ENCODE assay signal across 18 cellular contexts in the genomic region with DNA sequence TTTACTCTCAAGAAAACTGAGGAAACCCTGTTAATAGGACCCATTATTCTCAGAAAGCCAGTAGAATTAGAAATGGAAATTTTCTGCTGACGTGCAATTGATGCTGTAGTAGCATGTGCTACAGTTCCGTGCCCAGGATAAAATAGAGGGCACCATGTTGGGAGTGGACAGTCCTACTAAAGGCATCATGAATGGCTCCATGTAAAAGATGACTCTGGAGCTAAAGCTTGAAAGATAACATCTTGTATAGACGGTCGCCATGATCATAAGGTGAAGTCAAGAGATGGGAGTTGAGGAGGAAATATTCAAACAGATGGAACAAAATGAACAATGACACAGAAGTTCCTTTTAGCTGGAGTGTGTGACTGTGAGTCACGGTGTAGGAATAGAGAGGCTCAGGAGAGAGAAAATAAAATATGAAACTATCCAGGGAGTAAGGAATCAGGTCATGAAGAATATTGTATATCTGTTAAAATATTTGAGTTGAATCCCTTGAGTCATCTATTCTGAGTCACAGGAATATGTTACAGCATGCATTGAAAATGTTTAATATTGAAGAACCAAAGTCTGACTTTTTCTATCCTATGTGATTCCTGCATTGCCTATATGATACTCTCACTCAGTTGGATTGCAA. TPM values are rescaled to one million over a fixed set of nuclear protein-coding genes. Genes with fewer than 3 reads are reported as not detected.
DNase-seq lines count a peak whose midpoint lies in the region; ATAC-seq and TF ChIP-seq lines count a peak whose summit lies in the region.
"Had no signal": no experiment of that assay in that cellular context is flagged by ENCODE, and none has a peak within 500 bp of the region (broad histone marks: within the 10 kb centered on the region; RNA-seq: fewer than 3 reads in every experiment).

No MANE protein-coding gene starts in this region.

- H2BK5ac ChIP-seq in mesenchymal stem cell (ENCODE audit: low read depth, low read length, poor library complexity, severe bottlenecking), result no peak overlapping the region

- H2BK12ac ChIP-seq in mesenchymal stem cell (ENCODE audit: low read length in 2 of 2), result no peak overlapping the region

- peak; percentile 90 for ATAC-seq in PC-3
- ATAC-seq in GM19395 (IDR thresholded peaks at IDR 0.05; ENCODE audit: unreplicated experiment), result no peak
- ATAC-seq: left ventricle myocardium superior had no signal

- H2BK15ac ChIP-seq in mesenchymal stem cell (ENCODE audit: low read depth, poor library complexity, severe bottlenecking), result no peak overlapping the region

- no peak overlapping the region for H3K23ac ChIP-seq in mesenchymal stem cell (ENCODE audit: low read length in 2 of 2)

- no peak overlapping the region for H3K4ac ChIP-seq in mesenchymal stem cell (ENCODE audit: low read depth in 1 of 2, low read length in 2 of 2)

- peak overlapping the region; percentile 51 for H2AK5ac ChIP-seq in mesenchymal stem cell (ENCODE audit: low read length, severe bottlenecking)

- H3K4me3 ChIP-seq in PC-3 (ENCODE audit: low read length), result no peak overlapping the region
- H3K4me3 ChIP-seq in choroid plexus epithelial cell (ENCODE audit: low read depth, low read length), result no peak overlapping the region
- no peak overlapping the region for H3K4me3 ChIP-seq in mesenchymal stem cell (ENCODE audit: insufficient read depth in 1 of 2, low read depth in 1 of 2, low read length in 2 of 2)
- H3K4me3 ChIP-seq: dorsolateral prefrontal cortex had no signal

- H3K79me1 ChIP-seq in mesenchymal stem cell (replicated peaks; ENCODE audit: low read length, poor library complexity, severe bottlenecking), result no peaks in the 10 kb centered on the region

- no peak overlapping the region for H3K14ac ChIP-seq in mesenchymal stem cell (ENCODE audit: low read length in 2 of 2)

- DNase-seq in Daoy (ENCODE audit: low read depth), result peak; percentile 10
- peak; percentile 72 for DNase-seq in PC-3
- peak; percentile 58 for DNase-seq in choroid plexus epithelial cell (ENCODE audit: low read depth)
- no peak for DNase-seq in mesenchymal stem cell
- DNase-seq in nucleus accumbens (lab: John Stamatoyannopoulos, UW), result no peak
- no peak for DNase-seq in NCI-H2029 treated with DMSO at 0.1 percent for 48 hours (lab: John Stamatoyannopoulos, UW)
- DNase-seq in stimulated activated CD4-positive, alpha-beta T cell treated with anti-CD3 and anti-CD28 coated beads, Interleukin-15, amount 100 ng/mL, for 24 hours, result no peak
- DNase-seq: activated effector memory CD4-positive, alpha-beta T cell treated with Interleukin-2 at 50 U/mL for 16 hours; anterior cingulate cortex; dorsolateral prefrontal cortex; foreskin melanocyte; left ventricle myocardium superior; naive B cell; NCI-H1105; NCI-H2227 treated with DMSO at 0.1 percent for 48 hours; posterior cingulate gyrus; stimulated activated naive CD4-positive, alpha-beta T cell treated with Interleukin-2 at 50 U/mL for 16 hours had no signal

- no peaks in the 10 kb centered on the region for H4K20me1 ChIP-seq in PC-3 (ENCODE audit: low read length)

- CTCF ChIA-PET in PC-3 (lab: Charles Lee), result no interaction called here

- peak overlapping the region; percentile 35; the same call in 1 of the 2 replicates for H3K9ac ChIP-seq in PC-3 (ENCODE audit: low read length)
- H3K9ac ChIP-seq in mesenchymal stem cell (ENCODE audit: low read length), result peak overlapping the region; percentile 15

- H3K79me2 ChIP-seq in PC-3 (ENCODE audit: low read length), result no peaks in the 10 kb centered on the region

- H3K27me3 ChIP-seq in PC-3 (ENCODE audit: low read length), result no peaks in the 10 kb centered on the region
- no peaks in the 10 kb centered on the region for H3K27me3 ChIP-seq in mesenchymal stem cell (ENCODE audit: control insufficient read depth in 1 of 2, insufficient read depth in 1 of 2, low read length in 2 of 2)
- H3K27me3 ChIP-seq: dorsolateral prefrontal cortex had no signal

- H3K4me1 ChIP-seq in PC-3 (ENCODE audit: insufficient read depth, low read length) (peaks cover 35% of the 10 kb centered on the region), mesenchymal stem cell (ENCODE audit: control insufficient read depth, insufficient read depth, low read depth, low read length) (peaks cover 1% of the 10 kb centered on the region)

- no peak overlapping the region for H4K8ac ChIP-seq in mesenchymal stem cell (ENCODE audit: low read length)

- H3K36me3 ChIP-seq in PC-3 (ENCODE audit: low read depth, low read length) (no peaks in the 10 kb centered on the region), mesenchymal stem cell (ENCODE audit: control insufficient read depth in 1 of 2, insufficient read depth in 2 of 2, low read depth in 1 of 2, low read length in 2 of 2) (no peaks in the 10 kb centered on the region)

- WGBS in mesenchymal stem cell, result 91% methylated on average over 5 of the region's 5 CpGs

- POLR2A ChIA-PET in PC-3 (lab: Charles Lee; ENCODE audit: unreplicated experiment), result no interaction called here

- TF ChIP-seq CTCF in PC-3 (conservative IDR thresholded peaks at IDR 0.05; ENCODE audit: low read depth, low read length), result no peak
- no peak for TF ChIP-seq CTCF in choroid plexus epithelial cell (conservative IDR thresholded peaks at IDR 0.05; ENCODE audit: low read depth, low read length)

- peaks cover 4% of the 10 kb centered on the region for H3F3A ChIP-seq in PC-3 (ENCODE audit: low read length, unreplicated experiment)

- H3K27ac ChIP-seq in PC-3 (ENCODE audit: low read length), result peak overlapping the region; percentile 93
- H3K27ac ChIP-seq in mesenchymal stem cell (ENCODE audit: low read length, poor library complexity, severe bottlenecking), result no peak overlapping the region
- H3K27ac ChIP-seq: dorsolateral prefrontal cortex had no signal

- H3K9me2 ChIP-seq in PC-3 (replicated peaks; ENCODE audit: low read length), result no peaks in the 10 kb centered on the region

- no peak overlapping the region for H3K18ac ChIP-seq in mesenchymal stem cell (ENCODE audit: low read depth in 1 of 2, low read length in 2 of 2)

- BruUV-seq in PC-3 (replicated peaks; lab: Mats Ljungman, UMichigan), result no TSS peak

- H2AFZ ChIP-seq in PC-3 (ENCODE audit: low read length) (peak overlapping the region; percentile 69), mesenchymal stem cell (ENCODE audit: low read depth, low read length) (no peak overlapping the region)

- H2BK120ac ChIP-seq in mesenchymal stem cell (ENCODE audit: low read depth, low read length), result no peak overlapping the region

- intact Hi-C loops in PC-3 (cut with micrococcal nuclease), result loop anchor here (2.0 kb wide), 1 partner anchor 25 kb away; no protein-coding TSS in a partner anchor

- peak overlapping the region; percentile 58 for H3K4me2 ChIP-seq in PC-3 (ENCODE audit: low read length)
- H3K4me2 ChIP-seq in mesenchymal stem cell (ENCODE audit: low read length, poor library complexity, severe bottlenecking), result no peak overlapping the region

- H4K91ac ChIP-seq in mesenchymal stem cell (ENCODE audit: low read length), result no peak overlapping the region

- H3K9me3 ChIP-seq in PC-3 (ENCODE audit: low read length) (no peaks in the 10 kb centered on the region), mesenchymal stem cell (ENCODE audit: control insufficient read depth, low read length) (no peaks in the 10 kb centered on the region)

RNA-seq across cellular contexts. Expression of a gene that starts 31.8 kb away (rescaled TPM):
- 0.48 and 4.3 TPM in 2 replicates for total RNA-seq in Daoy (2014; rRNA removed; shearing (Covaris generic))
- total RNA-seq in PC-3 (2014; rRNA removed), result 0.47 and 0.92 TPM in 2 replicates
- not detected for polyA plus RNA-seq in mesenchymal stem cell (2013, experiment 1 of 2)
- polyA plus RNA-seq in mesenchymal stem cell (2013, experiment 2 of 2), result not detected
- total RNA-seq: left ventricle myocardium superior had no signal

Comparison
In these comparisons a context has a peak if more than half of its experiments do, and no peak if none do; other contexts are left out.
1. DNase-seq: peak in Daoy (single experiment), PC-3 (single experiment) and choroid plexus epithelial cell (single experiment); none in mesenchymal stem cell (single experiment), nucleus accumbens (0 of 56), NCI-H2029 treated with DMSO at 0.1 percent for 48 hours (single experiment) and stimulated activated CD4-positive, alpha-beta T cell treated with anti-CD3 and anti-CD28 coated beads, Interleukin-15, amount 100 ng/mL, for 24 hours (single experiment).